Comparison of ENCODE assay signal across 21 cellular contexts in the genomic region with DNA sequence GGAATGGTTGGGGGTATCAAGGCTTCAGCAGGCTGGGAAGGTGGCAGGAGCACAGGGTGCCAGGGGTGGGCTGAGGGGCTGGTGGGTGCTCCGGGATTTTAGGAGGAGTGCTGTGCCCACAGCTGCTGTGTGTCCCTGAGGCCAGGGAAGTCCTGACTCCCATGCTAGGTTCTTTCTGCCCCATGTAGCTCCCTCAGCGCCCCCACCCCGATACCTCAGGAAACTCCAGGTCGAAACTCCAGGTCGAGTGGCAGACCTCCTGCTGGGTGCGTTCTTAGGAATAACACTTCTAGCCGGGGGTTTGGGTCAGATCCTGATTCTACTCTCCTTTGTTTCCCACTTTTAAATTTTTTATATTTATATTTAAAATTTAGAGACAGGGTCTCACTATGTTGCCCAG. TPM values are rescaled to one million over a fixed set of nuclear protein-coding genes. Genes with fewer than 3 reads are reported as not detected.
DNase-seq lines count a peak whose midpoint lies in the region; ATAC-seq and TF ChIP-seq lines count a peak whose summit lies in the region.
"Had no signal": no experiment of that assay in that cellular context is flagged by ENCODE, and none has a peak within 500 bp of the region (broad histone marks: within the 10 kb centered on the region; RNA-seq: fewer than 3 reads in every experiment).

No MANE protein-coding gene starts in this region.

- H3K27me3 ChIP-seq in suprapubic skin, result no peaks in the 10 kb centered on the region
- H3K27me3 ChIP-seq: gastrocnemius medialis, SJSA1, thyroid gland had no signal

- no peaks in the 10 kb centered on the region for H3K9me3 Mint-ChIP-seq in activated CD8-positive, alpha-beta T cell treated with anti-CD3 and anti-CD28 coated beads for 36 hours
- H3K9me3 Mint-ChIP-seq in activated CD8-positive, alpha-beta T cell treated with anti-CD3 and anti-CD28 coated beads, Interleukin-2, amount 10 ng/mL, durations not matched to agents 7 days and 5 days (ENCODE audit: insufficient read depth), result no peaks in the 10 kb centered on the region
- H3K9me3 Mint-ChIP-seq in endothelial cell (ENCODE audit: unreplicated experiment) (no peaks in the 10 kb centered on the region), memory B cell (no peaks in the 10 kb centered on the region)
- H3K9me3 Mint-ChIP-seq: activated naive CD4-positive, alpha-beta T cell treated with anti-CD3 and anti-CD28 coated beads, Interleukin-2, amount 50 U/mL, for 72 hours had no signal

- H3K27ac ChIP-seq in suprapubic skin, result peak overlapping the region; percentile 63
- H3K27ac ChIP-seq: 22Rv1, SJSA1 had no signal

- intact Hi-C loops in activated CD8-positive, alpha-beta T cell treated with anti-CD3 and anti-CD28 coated beads for 36 hours (cut with micrococcal nuclease), result no loop called here

- H3K9me3 ChIP-seq in suprapubic skin, result no peaks in the 10 kb centered on the region
- H3K9me3 ChIP-seq: gastrocnemius medialis, SJSA1, thyroid gland had no signal

- H3K27ac Mint-ChIP-seq in activated CD8-positive, alpha-beta T cell treated with anti-CD3 and anti-CD28 coated beads for 36 hours, result peak overlapping the region; percentile 14
- no peak overlapping the region for H3K27ac Mint-ChIP-seq in activated CD8-positive, alpha-beta T cell treated with anti-CD3 and anti-CD28 coated beads, Interleukin-2, amount 10 ng/mL, durations not matched to agents 7 days and 5 days
- peak overlapping the region; percentile 93 for H3K27ac Mint-ChIP-seq in endothelial cell (ENCODE audit: unreplicated experiment)
- H3K27ac Mint-ChIP-seq in memory B cell, result peak overlapping the region; percentile 61
- H3K27ac Mint-ChIP-seq: activated CD4-positive, alpha-beta T cell treated with anti-CD3 and anti-CD28 coated beads for 36 hours had no signal

- TF ChIP-seq EP300 in suprapubic skin (IDR thresholded peaks at IDR 0.05), result no peak

- H3K4me3 Mint-ChIP-seq in activated CD8-positive, alpha-beta T cell treated with anti-CD3 and anti-CD28 coated beads for 36 hours, result no peak overlapping the region
- H3K4me3 Mint-ChIP-seq in activated CD8-positive, alpha-beta T cell treated with anti-CD3 and anti-CD28 coated beads, Interleukin-2, amount 10 ng/mL, durations not matched to agents 7 days and 5 days, result no peak overlapping the region
- H3K4me3 Mint-ChIP-seq in endothelial cell (ENCODE audit: unreplicated experiment), result no peak overlapping the region
- no peak overlapping the region for H3K4me3 Mint-ChIP-seq in memory B cell
- H3K4me3 Mint-ChIP-seq: activated CD4-positive, alpha-beta T cell treated with anti-CD3 and anti-CD28 coated beads for 36 hours had no signal

- 72% methylated on average over 7 of the region's 7 CpGs for WGBS in suprapubic skin

- H3K4me1 ChIP-seq in suprapubic skin, result peaks cover 55% of the 10 kb centered on the region
- H3K4me1 ChIP-seq: SJSA1 had no signal

- H3K4me3 ChIP-seq in suprapubic skin, result peak overlapping the region; percentile 15
- H3K4me3 ChIP-seq: gastrocnemius medialis, SJSA1, thyroid gland had no signal

- no peak for DNase-seq in activated CD8-positive, alpha-beta T cell treated with anti-CD3 and anti-CD28 coated beads for 36 hours
- DNase-seq in activated CD8-positive, alpha-beta T cell treated with anti-CD3 and anti-CD28 coated beads, Interleukin-2, amount 10 ng/mL, durations not matched to agents 7 days and 5 days, result no peak
- DNase-seq in endothelial cell (ENCODE audit: low spot score), result no peak
- no peak for DNase-seq in memory B cell (ENCODE audit: low spot score in 2 of 2)
- no peak for DNase-seq in suprapubic skin (ENCODE audit: low spot score in 2 of 2)
- no peak for DNase-seq in NK-92 (lab: John Stamatoyannopoulos, UW; ENCODE audit: unreplicated experiment)
- no peak for DNase-seq in NK-92 treated with Interleukin-12 subunit alpha and Interleukin-12 subunit beta, amount 100 ng/mL, for 24 hours (lab: John Stamatoyannopoulos, UW)
- DNase-seq: activated CD4-positive, alpha-beta T cell treated with anti-CD3 and anti-CD28 coated beads for 36 hours; activated T-cell treated with anti-CD3 and anti-CD28 coated beads for 4 hours; caudate nucleus; DMS153; gastrocnemius medialis; islet precursor cell; NCI-H1694; NCI-H446; T1000; thyroid gland had no signal

- no peaks in the 10 kb centered on the region for H3K27me3 Mint-ChIP-seq in activated CD8-positive, alpha-beta T cell treated with anti-CD3 and anti-CD28 coated beads for 36 hours
- H3K27me3 Mint-ChIP-seq in activated CD8-positive, alpha-beta T cell treated with anti-CD3 and anti-CD28 coated beads, Interleukin-2, amount 10 ng/mL, durations not matched to agents 7 days and 5 days (ENCODE audit: low read depth), result no peaks in the 10 kb centered on the region
- H3K27me3 Mint-ChIP-seq in endothelial cell (ENCODE audit: unreplicated experiment) (peaks cover 2% of the 10 kb centered on the region), memory B cell (no peaks in the 10 kb centered on the region)
- H3K27me3 Mint-ChIP-seq: activated CD4-positive, alpha-beta T cell treated with anti-CD3 and anti-CD28 coated beads for 36 hours had no signal

- POLR2A ChIA-PET in activated CD8-positive, alpha-beta T cell treated with anti-CD3 and anti-CD28 coated beads for 36 hours (lab: Charles Lee), result interaction anchor here (1.0 kb wide), 1 partner anchor 9 kb away, joined by 4 read pairs; no protein-coding TSS in a partner anchor
- POLR2A ChIA-PET in activated CD8-positive, alpha-beta T cell treated with anti-CD3 and anti-CD28 coated beads, Interleukin-2, amount 10 ng/mL, durations not matched to agents 7 days and 5 days (lab: Charles Lee), result interaction anchor here (0.5 kb wide), 1 partner anchor 22 kb away, joined by 3 read pairs; no protein-coding TSS in a partner anchor

- TF ChIP-seq POLR2A in suprapubic skin (IDR thresholded peaks at IDR 0.05), result no peak

- no peaks in the 10 kb centered on the region for H3K36me3 ChIP-seq in suprapubic skin
- H3K36me3 ChIP-seq: gastrocnemius medialis, SJSA1, thyroid gland had no signal

- TF ChIP-seq CTCF in activated CD8-positive, alpha-beta T cell treated with anti-CD3 and anti-CD28 coated beads for 36 hours (IDR thresholded peaks at IDR 0.05), result no peak
- TF ChIP-seq CTCF in endothelial cell (IDR thresholded peaks at IDR 0.05; ENCODE audit: unreplicated experiment), result no peak
- no peak for TF ChIP-seq CTCF in suprapubic skin (IDR thresholded peaks at IDR 0.05)

- H3K4me1 Mint-ChIP-seq in activated CD8-positive, alpha-beta T cell treated with anti-CD3 and anti-CD28 coated beads for 36 hours (ENCODE audit: low read depth), result peaks cover 50% of the 10 kb centered on the region
- H3K4me1 Mint-ChIP-seq in activated CD8-positive, alpha-beta T cell treated with anti-CD3 and anti-CD28 coated beads, Interleukin-2, amount 10 ng/mL, durations not matched to agents 7 days and 5 days (ENCODE audit: low read depth), result peaks cover 35% of the 10 kb centered on the region
- H3K4me1 Mint-ChIP-seq in endothelial cell (ENCODE audit: unreplicated experiment), result peaks cover 66% of the 10 kb centered on the region
- peaks cover 22% of the 10 kb centered on the region for H3K4me1 Mint-ChIP-seq in memory B cell

- peaks cover 3% of the 10 kb centered on the region for H3K36me3 Mint-ChIP-seq in activated CD8-positive, alpha-beta T cell treated with anti-CD3 and anti-CD28 coated beads for 36 hours (ENCODE audit: low read depth)
- peaks cover 2% of the 10 kb centered on the region for H3K36me3 Mint-ChIP-seq in activated CD8-positive, alpha-beta T cell treated with anti-CD3 and anti-CD28 coated beads, Interleukin-2, amount 10 ng/mL, durations not matched to agents 7 days and 5 days (ENCODE audit: low read depth)
- H3K36me3 Mint-ChIP-seq in endothelial cell (ENCODE audit: low read depth, unreplicated experiment) (peaks cover 18% of the 10 kb centered on the region), memory B cell (peaks cover 3% of the 10 kb centered on the region)
- H3K36me3 Mint-ChIP-seq: activated naive CD4-positive, alpha-beta T cell treated with anti-CD3 and anti-CD28 coated beads, Interleukin-2, amount 50 U/mL, for 72 hours had no signal

- no peak for ATAC-seq in activated CD8-positive, alpha-beta T cell treated with anti-CD3 and anti-CD28 coated beads for 36 hours
- no peak for ATAC-seq in activated CD8-positive, alpha-beta T cell treated with anti-CD3 and anti-CD28 coated beads, Interleukin-2, amount 10 ng/mL, durations not matched to agents 7 days and 5 days
- ATAC-seq in memory B cell (ENCODE audit: low read depth) (no peak), HG03442 (IDR thresholded peaks at IDR 0.05; ENCODE audit: unreplicated experiment) (no peak)
- ATAC-seq: activated CD4-positive, alpha-beta T cell treated with anti-CD3 and anti-CD28 coated beads for 36 hours; activated naive CD4-positive, alpha-beta T cell treated with anti-CD3 and anti-CD28 coated beads, Interleukin-2, amount 50 U/mL, for 72 hours had no signal

- CTCF ChIA-PET in activated CD8-positive, alpha-beta T cell treated with anti-CD3 and anti-CD28 coated beads for 36 hours (lab: Charles Lee), result no interaction called here
- CTCF ChIA-PET in activated CD8-positive, alpha-beta T cell treated with anti-CD3 and anti-CD28 coated beads, Interleukin-2, amount 10 ng/mL, durations not matched to agents 7 days and 5 days (lab: Charles Lee), result no interaction called here

RNA-seq across cellular contexts. Expression of a gene that starts 8.3 kb away (rescaled TPM):
- 10 to 100 TPM; 34.0 to 34.6 TPM for total RNA-seq in activated CD8-positive, alpha-beta T cell treated with anti-CD3 and anti-CD28 coated beads for 36 hours
- 10 to 100 TPM; 40.1 to 54.0 TPM for total RNA-seq in activated CD8-positive, alpha-beta T cell treated with anti-CD3 and anti-CD28 coated beads, Interleukin-2, amount 10 ng/mL, durations not matched to agents 7 days and 5 days
- 287 TPM for total RNA-seq in endothelial cell (ENCODE audit: unreplicated experiment)
- 100 to 1,000 TPM in 2 of 4 donors, 10 to 100 TPM in 2; 45.4 to 107 (median 76.8) TPM for total RNA-seq in suprapubic skin

RNA-seq across cellular contexts. Expression of a gene that starts 23.3 kb away (rescaled TPM):
- 10 to 100 TPM; 69.8 to 72.0 TPM for total RNA-seq in activated CD8-positive, alpha-beta T cell treated with anti-CD3 and anti-CD28 coated beads for 36 hours
- 10 to 100 TPM; 46.1 to 48.4 TPM for total RNA-seq in activated CD8-positive, alpha-beta T cell treated with anti-CD3 and anti-CD28 coated beads, Interleukin-2, amount 10 ng/mL, durations not matched to agents 7 days and 5 days
- 69.3 TPM for total RNA-seq in endothelial cell (ENCODE audit: unreplicated experiment)
- total RNA-seq in suprapubic skin, result 100 to 1,000 TPM in 1 of 4 donors, 10 to 100 TPM in 3; 46.5 to 111 (median 66.2) TPM
